ENCODE assay signal across 8 cellular contexts in genomic region chr1:69744381-69744780, GRCh38.
"Had no signal": no experiment of that assay in that cellular context is flagged by ENCODE, and none has a peak within 500 bp of the region (broad histone marks: within the 10 kb centered on the region; RNA-seq: fewer than 3 reads in every experiment).

No MANE protein-coding gene starts in this region.

- H3K4me3 Mint-ChIP-seq: H9, HFFc6 had no signal

- H3K36me3 ChIP-seq: HAP-1 had no signal

- DNase-seq: GM23248, GOT3, H7, H9, HCEC 1CT, HFFc6 had no signal

- H3K27ac Mint-ChIP-seq: H9, HFFc6 had no signal

- H3K4me3 ChIP-seq: GM23248, HAP-1 had no signal

- H3K27ac ChIP-seq: GM23248 had no signal

- ATAC-seq: HCT116 had no signal

- H3K9me3 Mint-ChIP-seq: H9, HFFc6 had no signal

- H2AFZ ChIP-seq: GM23248 had no signal
